In the genomic region with DNA sequence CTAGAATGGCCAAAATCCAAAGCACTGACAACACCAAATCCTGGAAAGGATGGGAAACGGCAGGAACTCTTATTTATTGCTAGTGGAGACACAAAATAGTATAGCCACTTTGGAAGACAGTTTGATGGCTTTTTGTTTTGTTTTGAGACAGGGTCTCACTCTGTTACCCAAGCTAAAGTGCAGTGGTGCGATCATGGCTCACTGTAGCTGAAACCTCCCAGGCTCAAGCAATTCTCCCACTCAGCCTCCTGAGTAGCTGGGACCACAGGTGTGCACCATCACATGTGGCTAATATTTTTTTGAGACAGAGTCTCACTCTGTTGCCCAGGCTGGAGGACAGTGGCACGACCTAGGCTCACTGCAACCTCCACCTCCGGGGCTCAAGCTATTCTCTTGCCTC, we compare ENCODE assay signal across 24 cellular contexts.
"Had no signal": no experiment of that assay in that cellular context is flagged by ENCODE, and none has a peak within 500 bp of the region (broad histone marks: within the 10 kb centered on the region; RNA-seq: fewer than 3 reads in every experiment).

No MANE protein-coding gene starts in this region.

- FAIRE-seq: islet of Langerhans had no signal

- ATAC-seq: activated CD4-positive, CD25-positive, alpha-beta regulatory T cell treated with anti-CD3 and anti-CD28 coated beads, Interleukin-2, amount 50 U/mL, for 24 hours; activated CD8-positive, alpha-beta T cell treated with anti-CD3 and anti-CD28 coated beads for 36 hours; activated T-cell treated with anti-CD3 and anti-CD28 coated beads, Interleukin-2, amount 50 U/mL, for 4 hours; activated T-helper 17 cell treated with anti-CD3 and anti-CD28 coated beads, Interleukin-2, amount 50 U/mL, for 72 hours; effector memory CD8-positive, alpha-beta T cell; gastrocnemius medialis; natural killer cell; stimulated activated naive B cell treated with anti-CD40 and anti-IgM and Interleukin-4, amounts not matched to agents 10 μg/mL and 1 μg/mL and 100 μg/mL, for 72 hours; upper lobe of right lung had no signal

- DNase-seq: activated CD4-positive, alpha-beta T cell treated with anti-CD3 and anti-CD28 coated beads, Interleukin-2, amount 50 U/mL, for 1 hour; activated CD8-positive, alpha-beta T cell treated with anti-CD3 and anti-CD28 coated beads for 36 hours; activated gamma-delta T cell treated with Interleukin-2 at 50 U/mL for 16 hours; activated naive CD4-positive, alpha-beta T cell treated with anti-CD3 and anti-CD28 coated beads, Interleukin-2, amount 50 U/mL, for 16 hours; activated T-cell treated with anti-CD3 and anti-CD28 coated beads, Interleukin-2, amount 50 U/mL, for 4 hours; amniotic stem cell; caudate nucleus; cortex of kidney; effector memory CD8-positive, alpha-beta T cell; erythroblast; gastrocnemius medialis; glutamatergic neuron; left ventricle myocardium inferior; mesendoderm; natural killer cell; occipital lobe; stimulated activated CD4-positive, alpha-beta T cell treated with anti-CD3 and anti-CD28 coated beads, Interleukin-2, amount 100 ng/mL, for 24 hours; stimulated activated naive B cell treated with anti-CD40 and anti-IgM and Interleukin-4, amounts not matched to agents 10 μg/mL and 1 μg/mL and 100 μg/mL, for 72 hours; tibial artery; upper lobe of right lung; WERI-Rb-1 had no signal
